ENCODE assay signal across 1 cellular context in the genomic region with DNA sequence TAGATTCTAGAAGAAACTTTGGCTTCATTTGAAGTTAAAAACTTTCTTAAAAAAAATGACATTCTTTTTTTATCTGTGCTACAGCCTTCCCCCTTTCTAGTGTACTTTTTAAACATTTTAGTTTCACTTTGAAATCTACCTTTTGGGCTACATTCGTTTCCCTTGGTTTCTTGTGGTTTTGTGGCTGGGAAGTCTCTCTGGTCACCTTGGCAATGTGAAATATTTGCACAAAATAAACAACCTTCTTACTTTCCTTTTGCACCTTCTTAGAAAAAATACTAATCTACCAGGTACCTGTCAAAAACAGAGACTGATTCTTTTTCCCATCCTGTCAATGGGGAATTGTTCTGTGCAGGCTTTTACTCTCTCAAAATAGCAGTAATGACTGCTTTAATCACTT.
TF ChIP-seq lines count a peak whose summit lies in the region.

No MANE protein-coding gene starts in this region.

TF ChIP-seq in HepG2, 621 proteins besides CTCF, POLR2A, EP300 and RAD21 (continued from another document):
- no peak for TF ChIP-seq ZNF720 (CRISPR knock-in tag; IDR thresholded peaks at IDR 0.05)
